1 cellular context compared by ENCODE assay signal in genomic region chr1:65042467-65042866, GRCh38.
TF ChIP-seq lines count a peak whose summit lies in the region.

No MANE protein-coding gene starts in this region.

TF ChIP-seq in GM12878, 131 proteins besides CTCF, POLR2A, EP300 and RAD21 (continued from another document):
- TF ChIP-seq CEBPZ (IDR thresholded peaks at IDR 0.05; ENCODE audit: low read depth, low read length), result no peak
- no peak for TF ChIP-seq MEF2B (IDR thresholded peaks at IDR 0.05; ENCODE audit: partially characterized antibody, poor library complexity, severe bottlenecking)
- no peak for TF ChIP-seq NRF1 (conservative IDR thresholded peaks at IDR 0.05; ENCODE audit: low read depth, low read length)
- TF ChIP-seq ATF3 (IDR thresholded peaks at IDR 0.05; ENCODE audit: borderline replicate concordance, extremely low read depth, low read depth, low read length), result no peak
- no peak for TF ChIP-seq NR2C1 (IDR thresholded peaks at IDR 0.05)
- no peak for TF ChIP-seq IRF3 (IDR thresholded peaks at IDR 0.05)
